In genomic region chr12:31658743-31659086, GRCh38 we compare ENCODE assay signal across 8 cellular contexts. TPM values are rescaled to one million over a fixed set of nuclear protein-coding genes. Genes with fewer than 3 reads are reported as not detected.
DNase-seq lines count a peak whose midpoint lies in the region; ATAC-seq and TF ChIP-seq lines count a peak whose summit lies in the region.

No MANE protein-coding gene starts in this region.

- intact Hi-C loops in thyroid gland (cut with DNase I) = loop anchor here (10.0 kb wide), 2 partner anchors 406 to 646 kb away; no protein-coding TSS in a partner anchor

- no peaks in the 10 kb centered on the region for H3K4me1 ChIP-seq in HEK293 (ENCODE audit: control insufficient read depth, insufficient read depth, low read length)
- H3K4me1 ChIP-seq in thyroid gland = peaks cover 5% of the 10 kb centered on the region in 2 donors

- H3K36me3 Mint-ChIP-seq in activated naive CD4-positive, alpha-beta T cell treated with anti-CD3 and anti-CD28 coated beads, Interleukin-2, amount 50 U/mL, for 72 hours = no peaks in the 10 kb centered on the region
- peaks cover 0 to 6% (median under 1%) of the 10 kb centered on the region in 3 donors for H3K36me3 Mint-ChIP-seq in immature natural killer cell

- H3K9me3 ChIP-seq in AG04450 (ENCODE audit: control insufficient read depth, insufficient read depth, low read length) (no peaks in the 10 kb centered on the region), HEK293 (ENCODE audit: control insufficient read depth, insufficient read depth, low read depth, low read length) (no peaks in the 10 kb centered on the region), thyroid gland (no peaks in the 10 kb centered on the region)

- CTCF ChIA-PET in AG04450 (lab: Charles Lee) (interaction anchor here (0.5 to 1.4 kb wide), 2 partner anchors 654 kb away, joined by 3 read pairs; no protein-coding TSS in a partner anchor), HEK293 (lab: Yijun Ruan, JAX) (interaction anchor here (0.6 to 0.9 kb wide), 2 partner anchors 23 to 136 kb away, joined by 3 read pairs; no protein-coding TSS in a partner anchor)

- ATAC-seq in activated naive CD4-positive, alpha-beta T cell treated with anti-CD3 and anti-CD28 coated beads, Interleukin-2, amount 50 U/mL, for 72 hours = peak in 1 of 2 donors; percentile 8

- peak overlapping the region; percentile 46 to 96 for H3K27ac Mint-ChIP-seq in activated naive CD4-positive, alpha-beta T cell treated with anti-CD3 and anti-CD28 coated beads, Interleukin-2, amount 50 U/mL, for 72 hours
- peak overlapping the region; percentile 89 to 100 (median 94) for H3K27ac Mint-ChIP-seq in immature natural killer cell

- peak overlapping the region; percentile 88 to 98 (median 92) for H3K4me3 Mint-ChIP-seq in immature natural killer cell

- H3K4me3 ChIP-seq in AG04450 (ENCODE audit: low read depth, low read length) = peak overlapping the region; percentile 86
- peak overlapping the region; percentile 69 for H3K4me3 ChIP-seq in HEK293 (ENCODE audit: low read depth, low read length)
- peak overlapping the region; percentile 46 to 73 (median 50) for H3K4me3 ChIP-seq in thyroid gland (replicated peaks in 1 of 3)

- H3K9me3 Mint-ChIP-seq in activated naive CD4-positive, alpha-beta T cell treated with anti-CD3 and anti-CD28 coated beads, Interleukin-2, amount 50 U/mL, for 72 hours = no peaks in the 10 kb centered on the region
- H3K9me3 Mint-ChIP-seq in immature natural killer cell = no peaks in the 10 kb centered on the region

- DNase-seq in AG04450 (ENCODE audit: low read depth, low spot score) (no peak), immature natural killer cell (no peak), thyroid gland (no peak), NCI-H1436 treated with DMSO at 0.1 percent for 48 hours (lab: John Stamatoyannopoulos, UW) (no peak), NCI-H226 (no peak), kidney tubule cell (ENCODE audit: low spot score) (no peak)
- no peak for DNase-seq in activated naive CD4-positive, alpha-beta T cell treated with anti-CD3 and anti-CD28 coated beads, Interleukin-2, amount 50 U/mL, for 72 hours (ENCODE audit: low spot score in 2 of 2)

- H3K27me3 Mint-ChIP-seq in immature natural killer cell (ENCODE audit: low read depth in 3 of 3) = peaks cover 2 to 5% (median 3%) of the 10 kb centered on the region in 3 donors

- H3K27ac ChIP-seq in AG04450 (ENCODE audit: low read depth, low read length) = no peak overlapping the region
- 0 out of 2 replicates have a peak overlapping the region, but pooled peaks have one; percentile 67 for H3K27ac ChIP-seq in HEK293 (ENCODE audit: extremely low read depth, low read depth, low read length)
- peak overlapping the region; percentile 91 to 97 (median 95) for H3K27ac ChIP-seq in thyroid gland

- POLR2A ChIA-PET in AG04450 (lab: Yijun Ruan, JAX) = interaction anchor here (0.6 to 0.8 kb wide), 2 partner anchors 74 to 778 kb away, joined by 3 to 4 read pairs; no protein-coding TSS in a partner anchor
- POLR2A ChIA-PET in HEK293 (lab: Yijun Ruan, JAX) = interaction anchor here (0.6 to 1.5 kb wide), 3 partner anchors 70 to 882 kb away, joined by 3 to 8 read pairs (median 3); partner anchors contain the start of gene AMN1

- no peak for TF ChIP-seq CTCF in AG04450 (IDR thresholded peaks at IDR 0.05; ENCODE audit: low read depth, low read length)
- no peak for TF ChIP-seq CTCF in HEK293 (tag by site-specific recombination; IDR thresholded peaks at IDR 0.05)
- no peak for TF ChIP-seq CTCF in thyroid gland (IDR thresholded peaks at IDR 0.05)

- WGBS in thyroid gland, 2 donors = 4 to 5% methylated on average over 6 of the region's 6 CpGs

- H3K4me1 Mint-ChIP-seq in immature natural killer cell = peaks cover 12 to 24% of the 10 kb centered on the region in 2 donors

- no peak for TF ChIP-seq POLR2A in thyroid gland (IDR thresholded peaks at IDR 0.05)

- H3K27me3 ChIP-seq in AG04450 (ENCODE audit: control insufficient read depth, insufficient read depth, low read length) (no peaks in the 10 kb centered on the region), thyroid gland (no peaks in the 10 kb centered on the region)

- no peaks in the 10 kb centered on the region for H3K36me3 ChIP-seq in HEK293 (ENCODE audit: control insufficient read depth in 2 of 2, insufficient read depth in 1 of 2, low read length in 2 of 2)
- H3K36me3 ChIP-seq in thyroid gland = no peaks in the 10 kb centered on the region

TF ChIP-seq in HEK293, 187 proteins besides CTCF, POLR2A, EP300 and RAD21:
- TF ChIP-seq, protein P1, sequence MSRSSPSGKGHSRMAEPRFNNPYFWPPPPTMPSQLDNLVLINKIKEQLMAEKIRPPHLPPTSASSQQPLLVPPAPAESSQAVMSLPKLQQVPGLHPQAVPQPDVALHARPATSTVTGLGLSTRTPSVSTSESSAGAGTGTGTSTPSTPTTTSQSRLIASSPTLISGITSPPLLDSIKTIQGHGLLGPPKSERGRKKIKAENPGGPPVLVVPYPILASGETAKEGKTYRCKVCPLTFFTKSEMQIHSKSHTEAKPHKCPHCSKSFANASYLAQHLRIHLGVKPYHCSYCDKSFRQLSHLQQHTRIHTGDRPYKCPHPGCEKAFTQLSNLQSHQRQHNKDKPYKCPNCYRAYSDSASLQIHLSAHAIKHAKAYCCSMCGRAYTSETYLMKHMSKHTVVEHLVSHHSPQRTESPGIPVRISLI (tag by site-specific recombination; IDR thresholded peaks at IDR 0.05) = peak; percentile 92
- TF ChIP-seq ZNF335 (tag by site-specific recombination; conservative IDR thresholded peaks at IDR 0.05) = peak; percentile 84
- TF ChIP-seq PRDM6 (tag by site-specific recombination; IDR thresholded peaks at IDR 0.05) = no peak

RNA-seq across cellular contexts. Expression of gene ETFBKMT, which starts 0.8 kb away (rescaled TPM):
- 2.0 and 2.1 TPM in 2 replicates for polyA plus RNA-seq in AG04450 (2011; rRNA removed)
- polyA minus RNA-seq in AG04450 (2011; rRNA and poly(A)+ RNA removed) = 1.9 and 2.3 TPM in 2 replicates
- 1 to 10 TPM in 1 of 2 donors, under 1 TPM in 1; 0.78 to 1.3 TPM for total RNA-seq in activated naive CD4-positive, alpha-beta T cell treated with anti-CD3 and anti-CD28 coated beads, Interleukin-2, amount 50 U/mL, for 72 hours
- polyA plus RNA-seq in immature natural killer cell = 1 to 10 TPM in 2 of 3 donors, under 1 TPM in 1; 0.21 to 1.6 (median 1.3) TPM
- 1 to 10 TPM; 5.8 to 9.8 (median 6.4) TPM for total RNA-seq in thyroid gland
